In genomic region chr10:46786518-46787320, GRCh38 we compare ENCODE assay signal across 8 cellular contexts.
DNase-seq lines count a peak whose midpoint lies in the region; ATAC-seq lines count a peak whose summit lies in the region.
"Not testable (repeated sequence)": the region's sequence is repeated elsewhere in the genome, so short reads cannot be mapped to it uniquely, and the experiment has no call there.

No MANE protein-coding gene starts in this region.

- not testable (repeated sequence) for H3K9me3 Mint-ChIP-seq in activated CD4-positive, alpha-beta T cell treated with anti-CD3 and anti-CD28 coated beads for 36 hours (ENCODE audit: low read depth)

- H3K9ac ChIP-seq in skeletal muscle satellite cell (ENCODE audit: low read depth, low read length), result peak overlapping the region; percentile 82

- H3K27ac Mint-ChIP-seq in activated CD4-positive, alpha-beta T cell treated with anti-CD3 and anti-CD28 coated beads for 36 hours, result peak overlapping the region; percentile 86

- not testable (repeated sequence) for H3K36me3 ChIP-seq in ACC112 (ENCODE audit: insufficient read depth, low read length); skeletal muscle satellite cell (ENCODE audit: insufficient read depth, low read length)

- not testable (repeated sequence) for H3K27me3 ChIP-seq in ACC112 (ENCODE audit: insufficient read depth, low read length); skeletal muscle satellite cell (ENCODE audit: control insufficient read depth, insufficient read depth, low read length)

- ATAC-seq in GM18907 (IDR thresholded peaks at IDR 0.05; ENCODE audit: unreplicated experiment) (peak; percentile 86), HG03097 (IDR thresholded peaks at IDR 0.05; ENCODE audit: low FRiP score, unreplicated experiment) (peak; percentile 87)
- ATAC-seq in activated CD4-positive, alpha-beta T cell treated with anti-CD3 and anti-CD28 coated beads for 36 hours, result peak; percentile 78

- H3K4me1 ChIP-seq in ACC112 (ENCODE audit: control insufficient read depth, insufficient read depth, low read length, unreplicated experiment); skeletal muscle satellite cell (ENCODE audit: control insufficient read depth, insufficient read depth, low read length): not testable (repeated sequence)

- intact Hi-C loops in activated CD4-positive, alpha-beta T cell treated with anti-CD3 and anti-CD28 coated beads for 36 hours (cut with DNase I, micrococcal nuclease), result not testable (repeated sequence)

- H3K4me3 ChIP-seq in ACC112 (ENCODE audit: low read depth, low read length) (peak overlapping the region; percentile 90), skeletal muscle satellite cell (ENCODE audit: low read length) (peak overlapping the region; percentile 80)

- not testable (repeated sequence) for H3K79me2 ChIP-seq in ACC112 (ENCODE audit: control insufficient read depth, insufficient read depth, low read length, unreplicated experiment)

- not testable (repeated sequence) for H3K9me3 ChIP-seq in skeletal muscle satellite cell (replicated peaks; ENCODE audit: low read length)

- peak overlapping the region; percentile 48 for H3K27ac ChIP-seq in ACC112 (ENCODE audit: low read depth, low read length)

- DNase-seq in NCI-H2171 treated with DMSO at 0.1 percent for 48 hours (lab: John Stamatoyannopoulos, UW) (peak; percentile 67), cerebellar cortex (ENCODE audit: low spot score) (peak; percentile 86), iris pigment epithelial cell (ENCODE audit: low read depth) (peak; percentile 55)
- DNase-seq in activated CD4-positive, alpha-beta T cell treated with anti-CD3 and anti-CD28 coated beads for 36 hours, result peak; percentile 80

- not testable (repeated sequence) for H3K27me3 Mint-ChIP-seq in activated CD4-positive, alpha-beta T cell treated with anti-CD3 and anti-CD28 coated beads for 36 hours

- POLR2A ChIA-PET in activated CD4-positive, alpha-beta T cell treated with anti-CD3 and anti-CD28 coated beads for 36 hours (lab: Charles Lee), result not testable (repeated sequence)

- H2AFZ ChIP-seq in ACC112 (ENCODE audit: low read length, unreplicated experiment), result peak overlapping the region; percentile 85

- peak overlapping the region; percentile 82 for H3K4me2 ChIP-seq in skeletal muscle satellite cell (ENCODE audit: low read length)

- H3K36me3 Mint-ChIP-seq in activated CD4-positive, alpha-beta T cell treated with anti-CD3 and anti-CD28 coated beads for 36 hours (ENCODE audit: low read depth), result not testable (repeated sequence)

- H3K4me3 Mint-ChIP-seq in activated CD4-positive, alpha-beta T cell treated with anti-CD3 and anti-CD28 coated beads for 36 hours, result peak overlapping the region; percentile 82

- H3K4me1 Mint-ChIP-seq in activated CD4-positive, alpha-beta T cell treated with anti-CD3 and anti-CD28 coated beads for 36 hours, result not testable (repeated sequence)

- CTCF ChIA-PET in activated CD4-positive, alpha-beta T cell treated with anti-CD3 and anti-CD28 coated beads for 36 hours (lab: Charles Lee), result not testable (repeated sequence)

Comparison
In these comparisons a context has a peak if more than half of its experiments do, and no peak if none do; other contexts are left out.
1. Peak in every context shown above with its lines: DNase-seq, ATAC-seq, H3K4me3 ChIP-seq and H3K27ac ChIP-seq.